7 cellular contexts compared by ENCODE assay signal in genomic region chr18:21682276-21683051, GRCh38. TPM values are rescaled to one million over a fixed set of nuclear protein-coding genes. Genes with fewer than 3 reads are reported as not detected.
DNase-seq lines count a peak whose midpoint lies in the region; ATAC-seq and TF ChIP-seq lines count a peak whose summit lies in the region.

No MANE protein-coding gene starts in this region.

- H3K4me1 Mint-ChIP-seq in activated CD8-positive, alpha-beta T cell treated with anti-CD3 and anti-CD28 coated beads for 36 hours (ENCODE audit: low read depth): peaks cover 10% of the 10 kb centered on the region

- peaks cover 7% of the 10 kb centered on the region for H3K36me3 Mint-ChIP-seq in activated CD8-positive, alpha-beta T cell treated with anti-CD3 and anti-CD28 coated beads for 36 hours (ENCODE audit: low read depth)

- intact Hi-C loops in activated CD8-positive, alpha-beta T cell treated with anti-CD3 and anti-CD28 coated beads for 36 hours (cut with micrococcal nuclease): loop anchor here (10.0 kb wide), 1 partner anchor 172 kb away; no protein-coding TSS in a partner anchor
- intact Hi-C loops in sciatic nerve (cut with DNase I): no loop called here

- POLR2A ChIA-PET in activated CD8-positive, alpha-beta T cell treated with anti-CD3 and anti-CD28 coated beads for 36 hours (lab: Charles Lee): interaction anchor here (1.1 to 2.0 kb wide), 5 partner anchors 17 to 82 kb away, joined by 3 to 8 read pairs (median 3); partner anchors contain the start of genes ABHD3 and ESCO1

- H3K4me3 Mint-ChIP-seq in activated CD8-positive, alpha-beta T cell treated with anti-CD3 and anti-CD28 coated beads for 36 hours: no peak overlapping the region

- CTCF ChIA-PET in activated CD8-positive, alpha-beta T cell treated with anti-CD3 and anti-CD28 coated beads for 36 hours (lab: Charles Lee): interaction anchor here (0.9 to 2.3 kb wide), 4 partner anchors 19 to 82 kb away, joined by 3 to 13 read pairs (median 6); partner anchors contain the start of genes ESCO1 and SNRPD1

- ATAC-seq in GM18873 (IDR thresholded peaks at IDR 0.05; ENCODE audit: low FRiP score, unreplicated experiment) (peak; percentile 44), HG03175 (IDR thresholded peaks at IDR 0.05; ENCODE audit: unreplicated experiment) (peak; percentile 37), sciatic nerve (peak; percentile 84), HG03457 (IDR thresholded peaks at IDR 0.05; ENCODE audit: unreplicated experiment) (no peak)
- ATAC-seq in activated CD8-positive, alpha-beta T cell treated with anti-CD3 and anti-CD28 coated beads for 36 hours: peak; percentile 84

- TF ChIP-seq CTCF in activated CD8-positive, alpha-beta T cell treated with anti-CD3 and anti-CD28 coated beads for 36 hours (IDR thresholded peaks at IDR 0.05): no peak

- DNase-seq in activated CD8-positive, alpha-beta T cell treated with anti-CD3 and anti-CD28 coated beads for 36 hours: peak; percentile 11
- DNase-seq in globus pallidus (ENCODE audit: low spot score) (peak; percentile 35), sciatic nerve (ENCODE audit: low spot score) (no peak), NCI-H1105 treated with DMSO at 0.1 percent for 48 hours (lab: John Stamatoyannopoulos, UW) (no peak)

- H3K27me3 Mint-ChIP-seq in activated CD8-positive, alpha-beta T cell treated with anti-CD3 and anti-CD28 coated beads for 36 hours: no peaks in the 10 kb centered on the region

- H3K27ac Mint-ChIP-seq in activated CD8-positive, alpha-beta T cell treated with anti-CD3 and anti-CD28 coated beads for 36 hours: no peak overlapping the region

- H3K9me3 Mint-ChIP-seq in activated CD8-positive, alpha-beta T cell treated with anti-CD3 and anti-CD28 coated beads for 36 hours: no peaks in the 10 kb centered on the region

RNA-seq across cellular contexts. Expression of gene ABHD3, which starts 22.1 kb away (rescaled TPM):
- 10 to 100 TPM; 17.8 to 18.0 TPM for total RNA-seq in activated CD8-positive, alpha-beta T cell treated with anti-CD3 and anti-CD28 coated beads for 36 hours
- total RNA-seq in sciatic nerve: 15.4 TPM

RNA-seq across cellular contexts. Expression of gene MIB1, which starts 58.1 kb away (rescaled TPM):
- 10 to 100 TPM; 34.6 to 37.4 TPM for total RNA-seq in activated CD8-positive, alpha-beta T cell treated with anti-CD3 and anti-CD28 coated beads for 36 hours
- 50.4 TPM for total RNA-seq in sciatic nerve

Comparison
In these comparisons a context has a peak if more than half of its experiments do, and no peak if none do; other contexts are left out.
1. DNase-seq: peak in activated CD8-positive, alpha-beta T cell treated with anti-CD3 and anti-CD28 coated beads for 36 hours (single experiment) and globus pallidus (single experiment); none in sciatic nerve (single experiment) and NCI-H1105 treated with DMSO at 0.1 percent for 48 hours (single experiment).